11 cellular contexts compared by ENCODE assay signal in the genomic region with DNA sequence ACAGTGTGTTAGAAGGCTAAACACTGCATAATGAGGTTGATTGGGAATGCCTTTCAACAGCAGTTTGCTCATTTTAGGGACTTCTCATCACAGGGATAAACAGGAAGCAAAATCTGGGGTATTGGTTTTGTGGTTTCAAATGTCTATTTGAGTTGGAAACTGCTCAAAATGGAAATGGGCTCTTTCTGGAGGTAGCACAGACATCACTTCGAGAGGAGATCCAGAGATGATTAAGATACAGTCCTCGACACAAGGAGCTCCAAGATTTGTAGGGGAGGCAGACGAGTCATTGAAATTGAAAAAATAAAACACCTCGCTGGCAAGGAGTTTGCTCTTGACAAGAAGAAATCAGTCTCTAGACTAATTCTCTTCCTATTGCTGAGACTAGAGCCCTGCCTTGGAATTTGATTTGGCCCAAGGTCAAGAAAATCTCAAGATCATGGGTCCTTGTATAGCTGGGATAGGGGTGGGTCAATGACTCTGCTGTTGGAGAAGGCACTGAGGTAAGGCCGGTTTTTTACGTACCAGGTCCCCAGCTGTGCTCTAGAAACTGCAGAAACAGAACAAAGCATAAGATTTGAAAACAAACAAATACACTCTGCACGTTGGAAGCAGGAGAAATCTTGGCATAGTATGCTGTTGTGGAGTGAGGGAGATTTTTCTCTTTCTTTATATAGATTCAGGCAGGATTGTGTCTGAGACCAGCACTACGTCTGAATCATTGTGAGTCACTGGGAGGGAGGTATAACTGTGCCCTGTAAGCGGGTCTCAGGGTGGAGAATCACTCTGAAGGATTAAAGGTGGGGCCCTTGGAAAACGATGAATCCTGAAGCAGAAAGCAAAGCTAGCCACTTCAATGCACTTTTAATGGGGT. TPM values are rescaled to one million over a fixed set of nuclear protein-coding genes. Genes with fewer than 3 reads are reported as not detected.
DNase-seq lines count a peak whose midpoint lies in the region; ATAC-seq and TF ChIP-seq lines count a peak whose summit lies in the region.
"Had no signal": no experiment of that assay in that cellular context is flagged by ENCODE, and none has a peak within 500 bp of the region (broad histone marks: within the 10 kb centered on the region; RNA-seq: fewer than 3 reads in every experiment).

No MANE protein-coding gene starts in this region.

- no peaks in the 10 kb centered on the region for H3K36me3 ChIP-seq in effector memory CD4-positive, alpha-beta T cell (ENCODE audit: control insufficient read depth, insufficient read depth, low read length)
- H3K36me3 ChIP-seq: tibial nerve had no signal

- no peaks in the 10 kb centered on the region for H3K27me3 ChIP-seq in effector memory CD4-positive, alpha-beta T cell (replicated peaks; ENCODE audit: control insufficient read depth, insufficient read depth, low read length, poor library complexity, severe bottlenecking)

- H3K4me1 Mint-ChIP-seq in chondrocyte (ENCODE audit: low read depth): peaks cover 71% of the 10 kb centered on the region
- H3K4me1 Mint-ChIP-seq in neural crest cell: peaks cover 43% of the 10 kb centered on the region

- peak; percentile 51 for DNase-seq in DMS79 (lab: John Stamatoyannopoulos, UW)
- DNase-seq in NCI-H226: peak; percentile 72
- no peak for DNase-seq in chondrocyte (ENCODE audit: low spot score)
- DNase-seq in neural crest cell (ENCODE audit: low read depth, low spot score): no peak
- DNase-seq in effector memory CD4-positive, alpha-beta T cell: no peak
- no peak for DNase-seq in activated T-cell treated with anti-CD3 and anti-CD28 coated beads for 4 hours

- H3K4me1 ChIP-seq in effector memory CD4-positive, alpha-beta T cell (ENCODE audit: control insufficient read depth, insufficient read depth, low read length, poor library complexity, severe bottlenecking): peaks cover 7% of the 10 kb centered on the region

- TF ChIP-seq CTCF in chondrocyte (IDR thresholded peaks at IDR 0.05) (no peak), neural crest cell (conservative IDR thresholded peaks at IDR 0.05) (no peak)

- H3K9me3 ChIP-seq in effector memory CD4-positive, alpha-beta T cell (ENCODE audit: control insufficient read depth, low read length): no peaks in the 10 kb centered on the region
- H3K9me3 ChIP-seq: tibial nerve had no signal

- H3K4me3 Mint-ChIP-seq in chondrocyte (ENCODE audit: unreplicated experiment): peak overlapping the region; percentile 46
- H3K4me3 Mint-ChIP-seq in neural crest cell: no peak overlapping the region
- H3K4me3 Mint-ChIP-seq: T-helper 2 cell treated with Interferon-gamma antibody and Interleukin-4, amounts not matched to agents 5 μg/mL and 100 μg/mL, for 36 hours had no signal

- H3K9me3 Mint-ChIP-seq in chondrocyte (ENCODE audit: low read depth) (peaks cover 5% of the 10 kb centered on the region), neural crest cell (no peaks in the 10 kb centered on the region)
- H3K9me3 Mint-ChIP-seq: T-helper 2 cell treated with Interferon-gamma antibody and Interleukin-4, amounts not matched to agents 5 μg/mL and 100 μg/mL, for 36 hours had no signal

- no peak for ATAC-seq in GM19455 (IDR thresholded peaks at IDR 0.05; ENCODE audit: unreplicated experiment)
- no peak for ATAC-seq in HG02642 (IDR thresholded peaks at IDR 0.05; ENCODE audit: poor library complexity, unreplicated experiment)

- no peak overlapping the region for H3K4me3 ChIP-seq in effector memory CD4-positive, alpha-beta T cell (ENCODE audit: insufficient read depth, low read depth, low read length, poor library complexity, severe bottlenecking)
- H3K4me3 ChIP-seq: tibial nerve had no signal

- H3K27ac Mint-ChIP-seq in chondrocyte (ENCODE audit: unreplicated experiment) (peak overlapping the region; percentile 93), neural crest cell (ENCODE audit: unreplicated experiment) (peak overlapping the region; percentile 64)
- H3K27ac Mint-ChIP-seq: T-helper 2 cell treated with Interferon-gamma antibody and Interleukin-4, amounts not matched to agents 5 μg/mL and 100 μg/mL, for 36 hours had no signal

- H3K36me3 Mint-ChIP-seq in chondrocyte (ENCODE audit: low read depth) (peaks cover 2% of the 10 kb centered on the region), neural crest cell (ENCODE audit: low read depth) (no peaks in the 10 kb centered on the region)

- H3K27ac ChIP-seq in effector memory CD4-positive, alpha-beta T cell (ENCODE audit: insufficient read depth, low read length, poor library complexity, severe bottlenecking): no peak overlapping the region
- H3K27ac ChIP-seq: epithelial cell of prostate, tibial nerve had no signal

- no peaks in the 10 kb centered on the region for H3K27me3 Mint-ChIP-seq in chondrocyte (ENCODE audit: low read depth)
- H3K27me3 Mint-ChIP-seq in neural crest cell (ENCODE audit: low read depth): peaks cover 4% of the 10 kb centered on the region

RNA-seq across cellular contexts. Expression of a gene that starts 17.7 kb away (rescaled TPM):
- total RNA-seq in chondrocyte (0.12 TPM in 1 of 3 replicates, not detected in the others), neural crest cell (46.6 and 46.7 TPM in 2 replicates)

RNA-seq across cellular contexts. Expression of a gene that starts 47.4 kb away (rescaled TPM):
- total RNA-seq in chondrocyte (not detected in 3 replicates), neural crest cell (10.2 and 10.7 TPM in 2 replicates)
- total RNA-seq: tibial nerve had no signal

RNA-seq across cellular contexts. Expression of a gene that starts 52.9 kb away (rescaled TPM):
- total RNA-seq in chondrocyte (1.7 to 3.3 TPM (median 3.3 TPM) in 3 replicates), neural crest cell (14.7 and 15.4 TPM in 2 replicates)

Comparison
In these comparisons a context has a peak if more than half of its experiments do, and no peak if none do; other contexts are left out.
1. DNase-seq: peak in DMS79 (single experiment) and NCI-H226 (single experiment); none in chondrocyte (single experiment), neural crest cell (single experiment), effector memory CD4-positive, alpha-beta T cell (0 of 3) and activated T-cell treated with anti-CD3 and anti-CD28 coated beads for 4 hours (single experiment).
2. RNA of a gene that starts 17.7 kb away (total RNA-seq): 46.6 to 46.7 TPM in neural crest cell; 0.12 TPM in chondrocyte; every median in the first group is over 10 times any median in the second.
3. RNA of a gene that starts 47.4 kb away (total RNA-seq): 10.2 to 10.7 TPM in neural crest cell; not detected in chondrocyte; every median in the first group is over 10 times any median in the second.